ENCODE assay signal across 9 cellular contexts in the genomic region with DNA sequence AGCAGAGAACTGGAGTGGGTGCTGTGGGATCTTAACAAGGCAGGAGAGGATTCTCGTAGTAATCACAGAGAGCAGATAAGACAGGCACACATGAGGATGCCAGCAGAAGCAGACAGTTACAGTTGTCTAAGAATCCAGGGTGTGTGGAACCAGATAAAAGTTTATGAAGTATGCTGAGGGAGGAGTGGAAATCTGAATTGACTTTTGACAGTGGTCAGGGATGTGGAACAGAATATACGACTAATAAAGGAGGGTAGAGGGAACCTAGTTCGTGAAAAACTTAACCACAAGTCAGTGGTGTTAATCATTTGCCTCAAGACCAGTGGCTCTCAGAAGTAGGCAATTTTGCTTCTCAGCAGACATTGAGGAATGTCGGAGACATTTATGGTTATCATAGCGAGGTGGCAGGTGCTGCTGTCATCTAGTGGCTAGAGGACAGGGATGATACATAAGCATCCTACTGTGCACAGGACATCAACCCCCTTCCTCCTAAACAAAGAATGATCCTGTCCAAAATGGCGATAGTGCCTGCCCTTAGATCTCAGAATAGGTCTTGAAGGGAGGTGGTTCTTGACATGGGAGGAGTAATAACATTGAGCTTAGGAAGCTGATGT. TPM values are rescaled to one million over a fixed set of nuclear protein-coding genes. Genes with fewer than 3 reads are reported as not detected.
A peak's percentile ranks its signal among the peaks of the same experiment; 100 is the strongest.
DNase-seq lines count a peak whose midpoint lies in the region; ATAC-seq, FAIRE-seq and TF ChIP-seq lines count a peak whose summit lies in the region.
"Had no signal": no experiment of that assay in that cellular context is flagged by ENCODE, and none has a peak within 500 bp of the region (broad histone marks: within the 10 kb centered on the region; RNA-seq: fewer than 3 reads in every experiment).

No MANE protein-coding gene starts in this region.

- H3K56ac ChIP-seq in H1 (replicated peaks; ENCODE audit: insufficient read length, low read depth, low read length) = no peak overlapping the region

- intact Hi-C loops in HepG2 (cut with micrococcal nuclease; ENCODE audit: unreplicated experiment) (loop anchor here (5.0 kb wide), 2 partner anchors 49 to 84 kb away; no protein-coding TSS in a partner anchor), right lobe of liver (cut with DNase I) (no loop called here), testis (cut with DNase I; ENCODE audit: low total_unique reads) (no loop called here)

- H3K4me3 ChIP-seq in HepG2 (replicated peaks in 1 of 3; ENCODE audit: insufficient read depth in 1 of 3, low read depth in 2 of 3, low read length in 3 of 3) (peak overlapping the region in 1 of 3 experiments; percentile 86; a peak in 1 of 6 replicates), right lobe of liver (no peak overlapping the region), NB4 (ENCODE audit: low read depth, low read length) (peak overlapping the region; percentile 95), H1 (ENCODE audit: extremely low read depth in 1 of 4, insufficient read depth in 2 of 4, low read depth in 3 of 4, low read length in 4 of 4) (peak overlapping the region in 1 of 4 experiments; percentile 75; a peak in 2 of 8 replicates), testis (no peak overlapping the region)

- no peaks in the 10 kb centered on the region; a peak in 1 of 5 replicates for H3K27me3 ChIP-seq in HepG2 (ENCODE audit: control insufficient read depth in 1 of 2, insufficient read depth in 2 of 2, low read length in 2 of 2)
- H3K27me3 ChIP-seq in right lobe of liver = no peaks in the 10 kb centered on the region
- H3K27me3 ChIP-seq in H1 (replicated peaks in 1 of 4; ENCODE audit: control insufficient read depth in 3 of 4, extremely low read depth in 1 of 4, insufficient read depth in 3 of 4, low read length in 3 of 4) = peaks cover 0 to 5% (median 2%) of the 10 kb centered on the region in 4 experiments; a peak in 4 of 7 replicates
- H3K27me3 ChIP-seq in testis = no peaks in the 10 kb centered on the region

- H2BK120ac ChIP-seq in H1 (replicated peaks; ENCODE audit: low read depth, low read length) = no peak overlapping the region

- H2AFZ ChIP-seq in HepG2 (ENCODE audit: low read length) (no peak overlapping the region), H1 (ENCODE audit: low read length) (no peak overlapping the region)

- H3K9me3 ChIP-seq in HepG2 (ENCODE audit: low read length) = no peaks in the 10 kb centered on the region
- H3K9me3 ChIP-seq in right lobe of liver = no peaks in the 10 kb centered on the region
- no peaks in the 10 kb centered on the region for H3K9me3 ChIP-seq in H1 (ENCODE audit: insufficient read depth in 2 of 2, low read depth in 1 of 2, low read length in 1 of 2)
- no peaks in the 10 kb centered on the region for H3K9me3 ChIP-seq in testis

- no peak overlapping the region; the same call in 1 of the 2 replicates for H3K9ac ChIP-seq in HepG2 (ENCODE audit: insufficient read depth, low read depth, low read length)
- peak overlapping the region in 1 of 4 experiments; percentile 38; a peak in 1 of 7 replicates for H3K9ac ChIP-seq in H1 (replicated peaks in 1 of 4; ENCODE audit: extremely low read depth in 1 of 4, low read depth in 3 of 4, low read length in 3 of 4)

- peak overlapping the region; percentile 97 for H3K27ac ChIP-seq in HepG2 (ENCODE audit: extremely low read length, insufficient read depth, low read length)
- H3K27ac ChIP-seq in right lobe of liver = no peak overlapping the region
- no peak overlapping the region for H3K27ac ChIP-seq in H1 (ENCODE audit: low read depth, low read length)
- H3K27ac ChIP-seq in testis = no peak overlapping the region

- peaks cover 78% of the 10 kb centered on the region for H3K4me1 ChIP-seq in HepG2 (ENCODE audit: insufficient read depth, low read length)
- H3K4me1 ChIP-seq in right lobe of liver = peaks cover 0 to 16% (median 5%) of the 10 kb centered on the region in 4 donors
- peaks cover 0 to 5% (median 3%) of the 10 kb centered on the region in 4 experiments; a peak in 6 of 7 replicates for H3K4me1 ChIP-seq in H1 (replicated peaks in 1 of 4; ENCODE audit: control insufficient read depth in 3 of 4, insufficient read depth in 4 of 4, low read length in 3 of 4)
- H3K4me1 ChIP-seq in testis = peaks cover 15% of the 10 kb centered on the region

- FAIRE-seq in HepG2 (lab: Jason Lieb, UNC) (peak; percentile 4), H1 (lab: Jason Lieb, UNC) (no peak)

- H4K91ac ChIP-seq in H1 (replicated peaks; ENCODE audit: insufficient read length, low read length) = no peak overlapping the region

- no peak overlapping the region for H4K5ac ChIP-seq in H1 (ENCODE audit: insufficient read length, low read depth, low read length)

- H2BK12ac ChIP-seq in H1 (ENCODE audit: low read depth, low read length) = no peak overlapping the region

- H2BK15ac ChIP-seq in H1 (ENCODE audit: low read length) = no peak overlapping the region

- TF ChIP-seq RAD21 in HepG2 (CRISPR knock-in tag; IDR thresholded peaks at IDR 0.05) (no peak), H1 (IDR thresholded peaks at IDR 0.05 in 1 of 2, conservative IDR thresholded peaks at IDR 0.05 in 1 of 2; ENCODE audit: low read depth in 2 of 2, low read length in 2 of 2) (no peak)

- peaks cover 9% of the 10 kb centered on the region for H3K23me2 ChIP-seq in H1 (ENCODE audit: low read depth, low read length)

- no TSS peak for BruUV-seq in HepG2 (replicated peaks; lab: Mats Ljungman, UMichigan)

- no peak overlapping the region for H3K14ac ChIP-seq in H1 (ENCODE audit: insufficient read length)

- TF ChIP-seq EP300 in HepG2 (IDR thresholded peaks at IDR 0.05; ENCODE audit: low read depth in 2 of 2, low read length in 2 of 2) = no peak
- TF ChIP-seq EP300 in HepG2 (CRISPR knock-in tag; IDR thresholded peaks at IDR 0.05; ENCODE audit: borderline replicate concordance) = no peak
- no peak for TF ChIP-seq EP300 in H1 (IDR thresholded peaks at IDR 0.05; ENCODE audit: borderline replicate concordance in 1 of 2, low read depth in 2 of 2, low read length in 2 of 2)

- no peak overlapping the region for H2AK5ac ChIP-seq in H1 (ENCODE audit: low read depth, low read length)

- TF ChIP-seq POLR2A in HepG2 (IDR thresholded peaks at IDR 0.05; ENCODE audit: insufficient read depth in 1 of 2, low read depth in 2 of 2, low read length in 2 of 2) (no peak), right lobe of liver (IDR thresholded peaks at IDR 0.05) (no peak), NB4 (IDR thresholded peaks at IDR 0.05; ENCODE audit: extremely low read depth, insufficient read length) (no peak), H1 (IDR thresholded peaks at IDR 0.05; ENCODE audit: control extremely low read depth in 1 of 2, low read depth in 2 of 2, low read length in 2 of 2) (no peak), testis (IDR thresholded peaks at IDR 0.05) (no peak)

- POLR2A ChIA-PET in HepG2 (lab: Yijun Ruan, JAX) = interaction anchor here (2.0 to 8.5 kb wide), 3 partner anchors 10 to 172 kb away, joined by 5 to 115 read pairs (median 17); no protein-coding TSS in a partner anchor
- POLR2A ChIA-PET in H1 (lab: Charles Lee; ENCODE audit: partially characterized antibody) = interaction anchor here (0.7 to 7.1 kb wide), 6 partner anchors 9 to 116 kb away, joined by 3 to 87 read pairs (median 4); no protein-coding TSS in a partner anchor

- H4K20me1 ChIP-seq in HepG2 (ENCODE audit: insufficient read depth, low read length) (no peaks in the 10 kb centered on the region), H1 (replicated peaks in 1 of 2; ENCODE audit: control insufficient read depth in 1 of 2, insufficient read depth in 2 of 2, low read length in 2 of 2) (peaks cover 4 to 10% of the 10 kb centered on the region in 2 experiments)

- 87% methylated on average over 6 of the region's 6 CpGs for WGBS in HepG2 (ENCODE audit: low lambda C conversion rate)
- WGBS in right lobe of liver (ENCODE audit: insufficient coverage, low coverage, low lambda C conversion rate, missing lambda C conversion rate) = 65% methylated on average over 6 of the region's 6 CpGs
- WGBS in H1 (ENCODE audit: extremely low coverage in 1 of 2, insufficient coverage in 1 of 2, insufficient read length in 1 of 2, insufficient replicate concordance in 2 of 2, low coverage in 1 of 2, low lambda C conversion rate in 2 of 2, missing lambda C conversion rate in 1 of 2), 2 experiments = 84% methylated on average over 6 of the region's 6 CpGs; no CpG with 5 or more reads in 1 of the 2 experiments
- WGBS in testis, 2 donors = 48 to 51% methylated on average over 6 of the region's 6 CpGs

- TF ChIP-seq CTCF in HepG2 (CRISPR knock-in tag; IDR thresholded peaks at IDR 0.05) = no peak
- TF ChIP-seq CTCF in right lobe of liver (IDR thresholded peaks at IDR 0.05) = no peak
- TF ChIP-seq CTCF in NB4 (IDR thresholded peaks at IDR 0.05; ENCODE audit: low read depth, low read length) = no peak
- no peak for TF ChIP-seq CTCF in H1 (IDR thresholded peaks at IDR 0.05; ENCODE audit: control extremely low read depth in 1 of 3, insufficient read depth in 1 of 3, low read depth in 1 of 3, low read length in 3 of 3)
- no peak for TF ChIP-seq CTCF in testis (IDR thresholded peaks at IDR 0.05)

- H3K18ac ChIP-seq in H1 (ENCODE audit: extremely low read depth, low read length) = no peak overlapping the region

- H3K4me2 ChIP-seq in HepG2 (ENCODE audit: low read depth, low read length) (peak overlapping the region; percentile 94), H1 (ENCODE audit: insufficient read depth in 1 of 2, low read depth in 2 of 2, low read length in 2 of 2) (peak overlapping the region; percentile 31 to 96; a peak in 3 of 4 replicates)

- CTCF ChIA-PET in HepG2 (lab: Yijun Ruan, JAX; ENCODE audit: low intra/inter-chr PET ratio, low total read pairs) = no interaction called here
- CTCF ChIA-PET in H1 (lab: Charles Lee; ENCODE audit: partially characterized antibody) = interaction anchor here (0.6 to 3.2 kb wide), 5 partner anchors 11 to 152 kb away, joined by 3 to 23 read pairs (median 3); no protein-coding TSS in a partner anchor

- H3K79me1 ChIP-seq in H1 (ENCODE audit: low read depth, low read length) = peaks cover 13% of the 10 kb centered on the region

- H3K4ac ChIP-seq in H1 (replicated peaks; ENCODE audit: insufficient read length, low read depth, low read length) = no peak overlapping the region

- no peak overlapping the region for H2BK5ac ChIP-seq in H1 (ENCODE audit: low read depth, low read length)

- peaks cover 0 to 5% of the 10 kb centered on the region in 2 experiments; a peak in 2 of 5 replicates for H3K36me3 ChIP-seq in HepG2 (replicated peaks in 1 of 2; ENCODE audit: control insufficient read depth in 1 of 2, insufficient read depth in 2 of 2, low read length in 2 of 2)
- no peaks in the 10 kb centered on the region for H3K36me3 ChIP-seq in right lobe of liver
- peaks cover 0 to 11% (median 7%) of the 10 kb centered on the region in 4 experiments; a peak in 2 of 8 replicates for H3K36me3 ChIP-seq in H1 (ENCODE audit: control insufficient read depth in 2 of 4, insufficient read depth in 4 of 4, low read length in 3 of 4)
- no peaks in the 10 kb centered on the region for H3K36me3 ChIP-seq in testis (ENCODE audit: low read depth, missing control alignments)

- H4K8ac ChIP-seq in H1 (ENCODE audit: extremely low read depth, insufficient read depth, low read length) = no peak overlapping the region

- peaks cover 82% of the 10 kb centered on the region for H3K79me2 ChIP-seq in HepG2 (ENCODE audit: insufficient read depth, low read length)
- peaks cover 23 to 76% of the 10 kb centered on the region in 2 experiments for H3K79me2 ChIP-seq in H1 (ENCODE audit: control insufficient read depth in 1 of 2, insufficient read depth in 2 of 2, low read length in 2 of 2)

- H2BK20ac ChIP-seq in H1 (ENCODE audit: low read length) = no peak overlapping the region

- ATAC-seq in HepG2 (no peak), right lobe of liver (no peak), GM19455 (IDR thresholded peaks at IDR 0.05; ENCODE audit: unreplicated experiment) (no peak)

- in situ Hi-C loops in HepG2 (cut with HindIII; ENCODE audit: extremely low pct_ligation_motif_present, low pct_unique_long_range_greater_than_20kb) = no loop called here

- DNase-seq in HepG2 (ENCODE audit: low spot score) = no peak
- DNase-seq in right lobe of liver = no peak
- DNase-seq in NB4 (ENCODE audit: low read depth) = peak; percentile 56
- no peak for DNase-seq in H1 (ENCODE audit: low read depth in 1 of 2, low spot score in 2 of 2)
- peak; percentile 66 for DNase-seq in testis
- DNase-seq in NCI-H2196 treated with DMSO at 0.1 percent for 48 hours (lab: John Stamatoyannopoulos, UW; ENCODE audit: unreplicated experiment) = no peak
- no peak for DNase-seq in NCI-H2227 treated with DMSO at 0.1 percent for 48 hours (lab: John Stamatoyannopoulos, UW)
- DNase-seq: stimulated activated CD4-positive, alpha-beta T cell treated with anti-CD3 and anti-CD28 coated beads, Interleukin-15, amount 100 ng/mL, for 24 hours had no signal

- H3K23ac ChIP-seq in H1 (ENCODE audit: insufficient read length) = no peak overlapping the region

RNA-seq across cellular contexts. Expression of a gene that starts 3.0 kb away (rescaled TPM):
- total RNA-seq in HepG2 (2016; rRNA removed; fragmentation: Illumina TruSeq; extraction: Trizol) (44.6 and 45.5 TPM in 2 replicates), right lobe of liver (10 to 100 TPM; 11.5 to 22.1 (median 19.3) TPM), testis (10 to 100 TPM; 41.1 to 46.1 TPM)
- total RNA-seq in HepG2 (2016; cell fraction: cytosol; rRNA removed; fragmentation: Illumina TruSeq; extraction: Trizol; ENCODE audit: low read depth) = 8.5 and 9.3 TPM in 2 replicates
- 43.8 and 46.2 TPM in 2 replicates for total RNA-seq in HepG2 (2016; cell fraction: insoluble cytoplasmic fraction; rRNA removed; fragmentation: Illumina TruSeq; extraction: Trizol)
- total RNA-seq in HepG2 (2016; cell fraction: membrane; rRNA removed; fragmentation: Illumina TruSeq; extraction: Trizol) = 33.3 and 37.9 TPM in 2 replicates
- 43.7 and 45.6 TPM in 2 replicates for total RNA-seq in HepG2 (2016; cell fraction: nucleus; rRNA removed; fragmentation: Illumina TruSeq; extraction: Trizol)
- polyA plus RNA-seq in HepG2 (2011; rRNA removed) (29.9 and 30.0 TPM in 2 replicates), H1 (2011; rRNA removed) (42.0 and 49.1 TPM in 2 replicates), testis (ENCODE audit: insufficient read depth, low read depth, low replicate concordance) (20.8 TPM)
- polyA plus RNA-seq in HepG2 (2011; cell fraction: cytosol; rRNA removed) = 27.1 and 30.0 TPM in 2 replicates
- polyA plus RNA-seq in HepG2 (2011; cell fraction: nucleus; rRNA removed) = 29.5 and 30.7 TPM in 2 replicates
- polyA plus RNA-seq in HepG2 (2012) = 26.8 and 28.6 TPM in 2 replicates
- 5.8 and 5.9 TPM in 2 replicates for polyA plus RNA-seq in HepG2 (2016; cell fraction: cytosol; fragmentation: Illumina TruSeq; extraction: Trizol; ENCODE audit: low read depth)
- 47.0 and 48.7 TPM in 2 replicates for polyA plus RNA-seq in HepG2 (2016; cell fraction: insoluble cytoplasmic fraction; fragmentation: Illumina TruSeq; extraction: Trizol; ENCODE audit: low read depth)
- 20.5 and 21.4 TPM in 2 replicates for polyA plus RNA-seq in HepG2 (2016; cell fraction: membrane; fragmentation: Illumina TruSeq; extraction: Trizol; ENCODE audit: low read depth)
- polyA plus RNA-seq in HepG2 (2016; cell fraction: nucleus; fragmentation: Illumina TruSeq; extraction: Trizol; ENCODE audit: insufficient read depth, low read depth) = 53.9 and 57.1 TPM in 2 replicates
- 65.8 and 107 TPM in 2 replicates for polyA minus RNA-seq in HepG2 (2011; rRNA and poly(A)+ RNA removed; ENCODE audit: low replicate concordance)
- 26.6 and 33.6 TPM in 2 replicates for polyA minus RNA-seq in HepG2 (2011; cell fraction: cytosol; rRNA and poly(A)+ RNA removed)
- polyA minus RNA-seq in HepG2 (2011; cell fraction: nucleus; rRNA and poly(A)+ RNA removed) = 44.2 and 52.0 TPM in 2 replicates
- total RNA-seq in H1 (2021; fragmentation: NEBNext Ultra II Directional; extraction: Animal tissue kit (Norgen Biotek cat#: 25700)) = 58.5 and 58.9 TPM in 2 replicates
- 48.4 TPM for polyA plus RNA-seq in H1 (2011; cell fraction: cytosol; rRNA removed)
- polyA plus RNA-seq in H1 (2011; cell fraction: nucleus; rRNA removed) = 45.7 TPM
- 29.8 to 37.9 TPM (median 34.2 TPM) in 4 replicates for polyA plus RNA-seq in H1 (2012, experiment 1 of 2)
- 3.1 TPM for polyA plus RNA-seq in H1 (2012, experiment 2 of 2)
- polyA plus RNA-seq in H1 (2013, experiment 1 of 2) = 44.7 TPM
- 50.3 TPM for polyA plus RNA-seq in H1 (2013, experiment 2 of 2)
- 90.4 and 90.6 TPM in 2 replicates for polyA minus RNA-seq in H1 (2011; rRNA and poly(A)+ RNA removed)
- 49.9 TPM for polyA minus RNA-seq in H1 (2011; cell fraction: cytosol; rRNA and poly(A)+ RNA removed)
- 53.5 TPM for polyA minus RNA-seq in H1 (2011; cell fraction: nucleus; rRNA and poly(A)+ RNA removed)

Comparison
In these comparisons a context has a peak if more than half of its experiments do, and no peak if none do; other contexts are left out.
1. DNase-seq: peak in NB4 (single experiment) and testis (single experiment); none in HepG2 (single experiment), right lobe of liver (0 of 3), H1 (0 of 2), NCI-H2196 treated with DMSO at 0.1 percent for 48 hours (single experiment) and NCI-H2227 treated with DMSO at 0.1 percent for 48 hours (single experiment).